16 cellular contexts compared by ENCODE assay signal in the genomic region with DNA sequence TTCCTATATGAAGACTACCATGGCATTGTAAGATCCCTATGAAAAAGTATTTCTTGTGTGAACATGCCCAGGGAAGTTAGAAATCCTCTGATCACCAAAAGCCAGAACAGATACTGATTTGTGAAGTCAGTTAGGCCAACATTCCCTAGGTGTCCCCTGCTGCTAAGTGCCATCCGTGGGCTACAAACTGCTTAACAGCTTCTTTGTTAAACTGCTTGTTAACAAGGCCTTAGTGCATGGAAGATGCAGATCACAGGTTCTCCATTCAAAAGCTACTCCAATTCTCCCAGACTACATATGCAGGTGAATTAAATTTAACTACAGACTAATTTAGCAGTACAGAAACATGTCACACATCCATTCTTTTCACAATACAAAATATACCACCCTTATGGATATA.
DNase-seq lines count a peak whose midpoint lies in the region; ATAC-seq and TF ChIP-seq lines count a peak whose summit lies in the region.
"Had no signal": no experiment of that assay in that cellular context is flagged by ENCODE, and none has a peak within 500 bp of the region (broad histone marks: within the 10 kb centered on the region; RNA-seq: fewer than 3 reads in every experiment).

No MANE protein-coding gene starts in this region.

- H3K9ac ChIP-seq in HUES6 (ENCODE audit: low read length), result peak overlapping the region; percentile 98

- DNase-seq in AG04450 (ENCODE audit: low read depth, low spot score) (no peak), esophagus muscularis mucosa (ENCODE audit: extremely low spot score) (no peak), nephron progenitor cell (no peak), NAMALWA (ENCODE audit: low spot score) (no peak), GM13977 (ENCODE audit: low spot score) (no peak), vagina (ENCODE audit: extremely low spot score in 2 of 2) (no peak)
- DNase-seq: activated CD4-positive, CD25-positive, alpha-beta regulatory T cell treated with anti-CD3 and anti-CD28 coated beads, Interleukin-2, amount 50 U/mL, for 72 hours; activated naive CD4-positive, alpha-beta T cell; effector CD4-positive, alpha-beta T cell; GF-D8; MV-4-11; stimulated activated CD4-positive, alpha-beta T cell treated with anti-CD3 and anti-CD28 coated beads, Interleukin-2, amount 100 ng/mL, for 24 hours; stimulated activated CD8-positive, alpha-beta memory T cell treated with anti-CD3 and anti-CD28 coated beads, Interleukin-4, amount 100 ng/mL, for 48 hours had no signal

- peaks cover 43% of the 10 kb centered on the region for H3K4me1 ChIP-seq in HUES6 (ENCODE audit: control insufficient read depth, insufficient read depth, low read length)
- H3K4me1 ChIP-seq in esophagus muscularis mucosa, result peaks cover 27 to 39% (median 29%) of the 10 kb centered on the region in 4 donors
- peaks cover 27% of the 10 kb centered on the region for H3K4me1 ChIP-seq in vagina

- peaks cover 56% of the 10 kb centered on the region for H3K4me1 Mint-ChIP-seq in nephron progenitor cell

- H3K4me3 ChIP-seq in AG04450 (ENCODE audit: low read depth, low read length), result peak overlapping the region; percentile 86
- peak overlapping the region; percentile 98 for H3K4me3 ChIP-seq in HUES6 (ENCODE audit: low read depth, low read length)
- peak overlapping the region in 1 of 4 donors; percentile 94 for H3K4me3 ChIP-seq in esophagus muscularis mucosa
- no peak overlapping the region for H3K4me3 ChIP-seq in vagina

- no peak for TF ChIP-seq EP300 in esophagus muscularis mucosa (IDR thresholded peaks at IDR 0.05)

- H3K27ac Mint-ChIP-seq in nephron progenitor cell, result no peak overlapping the region

- H3K27me3 Mint-ChIP-seq in nephron progenitor cell (ENCODE audit: low read depth, poor library complexity), result peaks cover 3% of the 10 kb centered on the region

- peak overlapping the region; percentile 93 for H3K4me3 Mint-ChIP-seq in nephron progenitor cell

- H3K9me3 Mint-ChIP-seq in nephron progenitor cell, result no peaks in the 10 kb centered on the region

- no peak for ATAC-seq in GM18511 (IDR thresholded peaks at IDR 0.05; ENCODE audit: unreplicated experiment)

- POLR2A ChIA-PET in AG04450 (lab: Yijun Ruan, JAX), result no interaction called here

- H3K9me3 ChIP-seq in AG04450 (ENCODE audit: control insufficient read depth, insufficient read depth, low read length), result no peaks in the 10 kb centered on the region
- no peaks in the 10 kb centered on the region for H3K9me3 ChIP-seq in HUES6 (ENCODE audit: control insufficient read depth, insufficient read depth, low read depth, low read length)
- H3K9me3 ChIP-seq in esophagus muscularis mucosa, result no peaks in the 10 kb centered on the region
- no peaks in the 10 kb centered on the region for H3K9me3 ChIP-seq in vagina

- TF ChIP-seq POLR2A in esophagus muscularis mucosa (IDR thresholded peaks at IDR 0.05; ENCODE audit: low read depth) (no peak), vagina (IDR thresholded peaks at IDR 0.05) (no peak)

- H3K27me3 ChIP-seq in AG04450 (ENCODE audit: control insufficient read depth, insufficient read depth, low read length) (no peaks in the 10 kb centered on the region), HUES6 (ENCODE audit: control insufficient read depth, insufficient read depth, low read length) (peaks cover 13% of the 10 kb centered on the region), esophagus muscularis mucosa (no peaks in the 10 kb centered on the region), vagina (no peaks in the 10 kb centered on the region)

- H3K36me3 ChIP-seq in HUES6 (ENCODE audit: control insufficient read depth, insufficient read depth, low read length) (no peaks in the 10 kb centered on the region), esophagus muscularis mucosa (no peaks in the 10 kb centered on the region), vagina (no peaks in the 10 kb centered on the region)

- in situ Hi-C loops in GM13977 (cut with MboI; ENCODE audit: low pct_unique_long_range_greater_than_20kb, low sequenced_read_pairs, unreplicated experiment), result loop anchor here (25.0 kb wide), 1 partner anchor 806 kb away; no protein-coding TSS in a partner anchor

- 76% methylated on average over 1 of the region's 1 CpG for WGBS in esophagus muscularis mucosa

- peaks cover 11% of the 10 kb centered on the region for H3K36me3 Mint-ChIP-seq in nephron progenitor cell (ENCODE audit: low read depth)

- no peak for TF ChIP-seq CTCF in AG04450 (IDR thresholded peaks at IDR 0.05; ENCODE audit: low read depth, low read length)
- TF ChIP-seq CTCF in esophagus muscularis mucosa (IDR thresholded peaks at IDR 0.05), result no peak
- TF ChIP-seq CTCF in nephron progenitor cell (IDR thresholded peaks at IDR 0.05), result no peak
- TF ChIP-seq CTCF in GM13977 (IDR thresholded peaks at IDR 0.05; ENCODE audit: extremely low read depth, insufficient read depth, missing control alignments), result no peak
- TF ChIP-seq CTCF in vagina (IDR thresholded peaks at IDR 0.05), result no peak

- no peak overlapping the region for H3K27ac ChIP-seq in AG04450 (ENCODE audit: low read depth, low read length)
- no peak overlapping the region for H3K27ac ChIP-seq in HUES6 (ENCODE audit: low read depth, low read length)
- H3K27ac ChIP-seq in esophagus muscularis mucosa (replicated peaks in 1 of 4), result peak overlapping the region in 3 of 4 donors; percentile 88 to 97 (median 89)
- H3K27ac ChIP-seq in vagina, result no peak overlapping the region
- H3K27ac ChIP-seq: RWPE1 had no signal

- intact Hi-C loops in esophagus muscularis mucosa (cut with DNase I) (loop anchor here (5.0 kb wide), 1 partner anchor 106 kb away; a partner anchor contains a TSS), vagina (cut with DNase I) (loop anchor here (10.0 kb wide), 2 partner anchors 103 to 803 kb away; a partner anchor contains a TSS)

- CTCF ChIA-PET in AG04450 (lab: Charles Lee), result interaction anchor here (1.5 to 5.9 kb wide), 3 partner anchors 10 to 856 kb away, joined by 6 to 61 read pairs (median 49); no protein-coding TSS in a partner anchor

Comparison
In these comparisons a context has a peak if more than half of its experiments do, and no peak if none do; other contexts are left out.
1. H3K27ac ChIP-seq: peak in esophagus muscularis mucosa (3 of 4); none in AG04450 (single experiment), HUES6 (single experiment) and vagina (single experiment).
2. H3K4me3 ChIP-seq: peak in AG04450 (single experiment) and HUES6 (single experiment); none in vagina (0 of 2).